Comparison of ENCODE assay signal across 13 cellular contexts in the genomic region with DNA sequence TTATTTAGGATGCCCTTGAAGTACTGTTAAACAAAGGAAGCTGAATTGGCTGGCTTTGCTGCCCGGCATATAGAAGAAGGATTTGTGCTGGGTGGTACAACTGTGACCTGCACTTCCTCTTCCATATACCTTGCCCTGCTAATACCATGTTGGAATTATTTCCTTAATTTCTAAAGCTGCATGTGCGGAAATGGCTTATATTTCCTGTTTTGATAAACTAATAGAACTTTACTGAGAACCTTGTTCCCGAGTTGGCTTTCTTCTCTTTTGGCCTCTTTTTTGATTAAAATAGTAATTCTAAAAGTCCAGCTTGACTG. TPM values are rescaled to one million over a fixed set of nuclear protein-coding genes. Genes with fewer than 3 reads are reported as not detected.
A peak's percentile ranks its signal among the peaks of the same experiment; 100 is the strongest.
DNase-seq lines count a peak whose midpoint lies in the region; ATAC-seq and TF ChIP-seq lines count a peak whose summit lies in the region.
"Had no signal": no experiment of that assay in that cellular context is flagged by ENCODE, and none has a peak within 500 bp of the region (broad histone marks: within the 10 kb centered on the region; RNA-seq: fewer than 3 reads in every experiment).

No MANE protein-coding gene starts in this region.

- H2AFZ ChIP-seq in trophoblast cell (ENCODE audit: insufficient read depth, low read length, poor library complexity), result no peak overlapping the region

- peaks cover 10 to 74% (median 43%) of the 10 kb centered on the region in 12 donors for H3K4me1 ChIP-seq in heart left ventricle
- H3K4me1 ChIP-seq in trophoblast cell (ENCODE audit: control insufficient read depth in 1 of 2, insufficient read depth in 2 of 2, low read length in 2 of 2), result peaks cover 45 to 55% of the 10 kb centered on the region in 2 experiments
- H3K4me1 ChIP-seq in uterus, result peaks cover 3 to 5% of the 10 kb centered on the region in 2 donors

- peak overlapping the region; percentile 54 for H3K14ac ChIP-seq in trophoblast cell (ENCODE audit: low read length)

- H3K36me3 ChIP-seq in heart left ventricle (no peaks in the 10 kb centered on the region), trophoblast cell (ENCODE audit: control insufficient read depth in 1 of 2, insufficient read depth in 2 of 2, low read length in 2 of 2) (peaks cover 11 to 12% of the 10 kb centered on the region in 2 experiments), uterus (no peaks in the 10 kb centered on the region)

- peak overlapping the region; percentile 27 to 95 (median 57) for H3K27ac ChIP-seq in heart left ventricle
- peak overlapping the region; percentile 86 for H3K27ac ChIP-seq in epithelial cell of prostate
- peak overlapping the region; percentile 88 for H3K27ac ChIP-seq in trophoblast cell (ENCODE audit: low read depth, low read length)
- H3K27ac ChIP-seq in uterus, result peak overlapping the region; percentile 74 to 96
- H3K27ac ChIP-seq: SK-N-MC had no signal

- no peak overlapping the region for H3K23ac ChIP-seq in trophoblast cell (ENCODE audit: low read length)

- 30 to 54% (median 42%) methylated on average over 3 of the region's 3 CpGs for WGBS in heart left ventricle, 4 donors
- no CpG with 5 or more reads among the region's 3 CpGs for WGBS in trophoblast cell (ENCODE audit: extremely low coverage, insufficient coverage, insufficient read length)

- peak overlapping the region; percentile 72 for H2BK5ac ChIP-seq in trophoblast cell (ENCODE audit: low read depth, low read length, poor library complexity)

- H3K4me2 ChIP-seq in trophoblast cell (ENCODE audit: low read length), result no peak overlapping the region

- TF ChIP-seq POLR2A in heart left ventricle (IDR thresholded peaks at IDR 0.05) (no peak), uterus (IDR thresholded peaks at IDR 0.05) (no peak)

- H4K12ac ChIP-seq in trophoblast cell (ENCODE audit: low read depth, low read length), result no peak overlapping the region

- H2BK120ac ChIP-seq in trophoblast cell (ENCODE audit: insufficient read depth, low read length, poor library complexity), result peak overlapping the region; percentile 80

- H3K9ac ChIP-seq in trophoblast cell (ENCODE audit: low read length), result no peak overlapping the region

- H3K79me2 ChIP-seq in trophoblast cell (ENCODE audit: control insufficient read depth, insufficient read depth, low read length, poor library complexity), result peaks cover 9% of the 10 kb centered on the region

- peak overlapping the region; percentile 84 for H4K91ac ChIP-seq in trophoblast cell (ENCODE audit: low read depth, low read length)

- DNase-seq in heart left ventricle (no peak), left ventricle myocardium superior (no peak), epithelial cell of prostate (ENCODE audit: low read depth, low spot score) (no peak), trophoblast cell (no peak), uterus (no peak), NCI-H2171 treated with DMSO at 0.1 percent for 48 hours (lab: John Stamatoyannopoulos, UW) (no peak), HuH-7 (ENCODE audit: low spot score) (no peak), NCI-H1436 treated with DMSO at 0.1 percent for 48 hours (lab: John Stamatoyannopoulos, UW) (no peak)
- DNase-seq: activated T-cell treated with anti-CD3 and anti-CD28 coated beads, Interleukin-2, amount 50 U/mL, for 24 hours; CD4-positive, alpha-beta T cell; GOT3 had no signal

- H2BK12ac ChIP-seq in trophoblast cell (ENCODE audit: low read length), result peak overlapping the region; percentile 67

- ATAC-seq in heart left ventricle (no peak), left ventricle myocardium superior (no peak)
- ATAC-seq: stimulated activated effector memory CD8-positive, alpha-beta T cell treated with anti-CD3 and anti-CD28 coated beads, Interleukin-12 subunit alpha, Interleukin-12 subunit beta, amount 100 ng/mL, for 72 hours had no signal

- H3K4ac ChIP-seq in trophoblast cell (ENCODE audit: low read depth, low read length), result peak overlapping the region; percentile 37

- TF ChIP-seq CTCF in heart left ventricle (IDR thresholded peaks at IDR 0.05), result no peak
- no peak for TF ChIP-seq CTCF in uterus (IDR thresholded peaks at IDR 0.05)

- H2AK5ac ChIP-seq in trophoblast cell (ENCODE audit: low read length), result peak overlapping the region; percentile 36

- H3K27me3 ChIP-seq in heart left ventricle (no peaks in the 10 kb centered on the region), trophoblast cell (ENCODE audit: insufficient read depth, low read length) (no peaks in the 10 kb centered on the region), uterus (no peaks in the 10 kb centered on the region)

- no peaks in the 10 kb centered on the region for H3K9me3 ChIP-seq in heart left ventricle
- H3K9me3 ChIP-seq in trophoblast cell (ENCODE audit: insufficient read depth, low read depth, low read length), result no peaks in the 10 kb centered on the region
- H3K9me3 ChIP-seq in uterus, result no peaks in the 10 kb centered on the region

- peak overlapping the region; percentile 12 for H3K18ac ChIP-seq in trophoblast cell (ENCODE audit: low read length)

- peak overlapping the region; percentile 61 for H4K8ac ChIP-seq in trophoblast cell (ENCODE audit: low read depth, low read length)

- intact Hi-C loops in heart left ventricle (cut with DNase I), result loop anchor here in 1 of 10 donors (5.0 kb wide), 1 partner anchor 41 kb away; the partner anchor contains the start of genes COL4A1 and COL4A2
- intact Hi-C loops in left ventricle myocardium superior (cut with micrococcal nuclease), result no loop called here
- intact Hi-C loops in uterus (cut with DNase I; ENCODE audit: low total_unique reads), result no loop called here

- H3K4me3 ChIP-seq in heart left ventricle (no peak overlapping the region), trophoblast cell (ENCODE audit: low read depth, low read length) (no peak overlapping the region), uterus (no peak overlapping the region)
- H3K4me3 ChIP-seq: SK-N-MC had no signal

- H3K79me1 ChIP-seq in trophoblast cell (ENCODE audit: low read length), result peaks cover 41% of the 10 kb centered on the region

RNA-seq across cellular contexts. Expression of gene COL4A2, which starts 41.2 kb away (rescaled TPM):
- 100 to 1,000 TPM in 8 of 9 donors, 10 to 100 TPM in 1; 94.0 to 377 (median 166) TPM for total RNA-seq in heart left ventricle
- polyA plus RNA-seq in heart left ventricle, result 100 to 1,000 TPM in 1 of 2 donors, 10 to 100 TPM in 1; 92.4 to 220 TPM
- 126 TPM for total RNA-seq in left ventricle myocardium superior
- polyA plus RNA-seq in trophoblast cell (2013), result 769 and 825 TPM in 2 replicates
- 100 to 1,000 TPM; 157 to 606 (median 284) TPM for total RNA-seq in uterus
- total RNA-seq: CD4-positive, alpha-beta T cell had no signal

RNA-seq across cellular contexts. Expression of gene COL4A1, which starts 41.3 kb away (rescaled TPM):
- 100 to 1,000 TPM in 8 of 9 donors, 10 to 100 TPM in 1; 91.9 to 428 (median 184) TPM for total RNA-seq in heart left ventricle
- 100 to 1,000 TPM in 1 of 2 donors, 10 to 100 TPM in 1; 52.6 to 194 TPM for polyA plus RNA-seq in heart left ventricle
- total RNA-seq in left ventricle myocardium superior, result 119 TPM
- 445 and 497 TPM in 2 replicates for polyA plus RNA-seq in trophoblast cell (2013)
- total RNA-seq in uterus, result 100 to 1,000 TPM; 164 to 737 (median 209) TPM
